In the genomic region with DNA sequence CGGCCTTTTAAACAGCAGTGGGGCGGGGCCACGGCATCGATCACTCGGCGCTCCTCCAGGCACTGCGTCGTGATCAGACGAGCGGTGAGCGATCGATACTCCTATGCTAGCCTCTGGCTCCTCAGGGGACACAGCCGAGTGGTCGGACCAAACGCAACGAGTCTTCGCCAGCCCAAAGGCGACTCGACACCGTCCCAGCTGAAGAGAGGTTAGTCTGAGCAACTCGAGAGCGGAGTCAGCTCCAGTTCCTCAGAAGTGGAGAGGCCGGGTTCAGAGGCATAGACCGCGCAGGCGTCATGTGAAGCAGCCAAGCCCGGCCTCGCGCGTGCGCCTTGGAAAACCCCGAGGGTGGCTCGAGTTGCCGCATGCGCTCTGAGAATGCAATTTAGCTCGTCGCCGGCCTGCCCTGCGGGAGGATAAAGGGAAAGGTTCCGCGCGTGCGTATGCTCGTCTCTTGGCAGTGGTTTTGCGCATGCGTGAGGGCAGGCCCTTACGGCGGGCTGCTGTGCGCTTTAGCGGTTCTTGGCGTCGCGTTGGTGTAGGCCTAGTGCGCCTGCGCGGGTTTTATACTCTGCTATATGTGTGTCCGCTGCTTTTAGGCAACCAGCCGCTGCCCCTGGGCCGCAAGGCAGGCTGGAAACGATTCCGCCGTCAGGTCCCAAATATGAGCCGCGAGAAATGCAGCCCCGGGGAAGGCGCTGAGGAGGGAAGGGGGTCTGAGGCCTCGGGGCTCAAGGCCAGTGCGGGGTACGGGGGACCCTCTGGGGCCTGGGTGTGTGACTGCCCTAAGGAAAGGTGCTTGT, we compare ENCODE assay signal across 9 cellular contexts. TPM values are rescaled to one million over a fixed set of nuclear protein-coding genes. Genes with fewer than 3 reads are reported as not detected.
DNase-seq lines count a peak whose midpoint lies in the region; ATAC-seq, FAIRE-seq and TF ChIP-seq lines count a peak whose summit lies in the region.
"Had no signal": no experiment of that assay in that cellular context is flagged by ENCODE, and none has a peak within 500 bp of the region (broad histone marks: within the 10 kb centered on the region; RNA-seq: fewer than 3 reads in every experiment).

Gene KDM8, plus strand, starts transcription at position 98 of the 803 bp plus-strand sequence. CDS start 6,598 bp downstream, outside the sequence.

- peak; percentile 72 for FAIRE-seq in keratinocyte (lab: Jason Lieb, UNC)
- FAIRE-seq: colon had no signal

- no peaks in the 10 kb centered on the region for H3K9me3 ChIP-seq in keratinocyte (ENCODE audit: control insufficient read depth, low read depth, low read length)

- H3K4me1 ChIP-seq in keratinocyte (ENCODE audit: control insufficient read depth, extremely low read depth, insufficient read depth, low read length): peaks cover 12% of the 10 kb centered on the region

- H3K9ac ChIP-seq in keratinocyte (ENCODE audit: control insufficient read depth, extremely low read depth, insufficient read depth, low read length): peak within 1 kb of the TSS; percentile 98

- no peaks in the 10 kb centered on the region for H3K79me2 ChIP-seq in keratinocyte (ENCODE audit: control insufficient read depth, insufficient read depth, low read length)

- no peaks in the 10 kb centered on the region for H4K20me1 ChIP-seq in keratinocyte (ENCODE audit: control insufficient read depth, extremely low read depth, insufficient read depth, low read length)

- peak within 1 kb of the TSS; percentile 53 to 93 (median 90) for H3K4me3 ChIP-seq in keratinocyte (ENCODE audit: control insufficient read depth in 2 of 3, extremely low read depth in 1 of 3, insufficient read depth in 2 of 3, low read depth in 1 of 3, low read length in 3 of 3)

- ATAC-seq in GM19035 (IDR thresholded peaks at IDR 0.05; ENCODE audit: unreplicated experiment) (peak; percentile 87), HG03354 (IDR thresholded peaks at IDR 0.05; ENCODE audit: poor library complexity, severe bottlenecking, unreplicated experiment) (peak; percentile 78)
- peak; percentile 88 to 91 for ATAC-seq in activated CD4-positive, CD25-positive, alpha-beta regulatory T cell treated with anti-CD3 and anti-CD28 coated beads, Interleukin-2, amount 50 U/mL, for 24 hours

- DNase-seq in AG09319 (ENCODE audit: extremely low read depth, low read depth) (peak; percentile 100), NCI-H446 treated with DMSO at 0.1 percent for 48 hours (lab: John Stamatoyannopoulos, UW) (peak; percentile 97), cerebellar nuclear complex (lab: John Stamatoyannopoulos, UW) (peak; percentile 86 to 92), keratinocyte (ENCODE audit: low read depth, low spot score) (peak; percentile 97)
- peak; percentile 97 to 99 for DNase-seq in stimulated activated CD4-positive, alpha-beta T cell treated with anti-CD3 and anti-CD28 coated beads, Interleukin-15, amount 100 ng/mL, for 1 hour (ENCODE audit: low read depth in 1 of 2, low spot score in 1 of 2)

- no peaks in the 10 kb centered on the region for H3K36me3 ChIP-seq in keratinocyte (ENCODE audit: control insufficient read depth in 2 of 2, extremely low read depth in 1 of 2, insufficient read depth in 2 of 2, low read length in 2 of 2)

- peak within 1 kb of the TSS; percentile 98 for H3K27ac ChIP-seq in keratinocyte (ENCODE audit: control insufficient read depth, insufficient read depth, low read length)

- dilution Hi-C loops in keratinocyte (cut with MboI; ENCODE audit: extremely low pct_ligation_motif_present, low sequenced_read_pairs): no loop called here

- H3K4me2 ChIP-seq in keratinocyte (ENCODE audit: control insufficient read depth, extremely low read depth, insufficient read depth, low read depth, low read length): peak within 1 kb of the TSS; percentile 98

- H3K9me1 ChIP-seq in keratinocyte (ENCODE audit: control insufficient read depth, extremely low read depth, insufficient read depth, low read length): no peaks in the 10 kb centered on the region

- no peaks in the 10 kb centered on the region for H3K27me3 ChIP-seq in keratinocyte (ENCODE audit: control insufficient read depth, extremely low read depth, insufficient read depth, low read length)

- H2AFZ ChIP-seq in keratinocyte (ENCODE audit: control insufficient read depth, low read length): peak within 1 kb of the TSS; percentile 100

- no peak for TF ChIP-seq CTCF in AG09319 (IDR thresholded peaks at IDR 0.05; ENCODE audit: low read depth, low read length)
- TF ChIP-seq CTCF in keratinocyte (optimal IDR thresholded peaks at IDR 0.05 in 1 of 3, IDR thresholded peaks at IDR 0.05 in 1 of 3, conservative IDR thresholded peaks at IDR 0.05 in 1 of 3; ENCODE audit: extremely low read depth in 1 of 3, insufficient read depth in 2 of 3, low read length in 3 of 3): no peak

RNA-seq across cellular contexts. Expression of gene KDM8, which starts in this region (rescaled TPM):
- polyA plus RNA-seq in keratinocyte: 1.5 to 2.3 TPM (median 2.0 TPM) in 3 replicates
- 0.42 TPM for polyA plus RNA-seq in keratinocyte (2011; ENCODE audit: low read depth)
- polyA plus RNA-seq in keratinocyte (2011; cell fraction: cytosol; rRNA removed): 0.56 and 1.2 TPM in 2 replicates
- 4.0 and 4.1 TPM in 2 replicates for polyA plus RNA-seq in keratinocyte (2011; cell fraction: nucleus; rRNA removed)
- 0.59 and 2.5 TPM in 2 replicates for polyA plus RNA-seq in keratinocyte (2012; ENCODE audit: low replicate concordance)
- 1.2 to 4.4 TPM (median 1.9 TPM) in 3 replicates for polyA minus RNA-seq in keratinocyte
- not detected for polyA minus RNA-seq in keratinocyte (2011; cell fraction: cytosol; rRNA and poly(A)+ RNA removed)
- polyA minus RNA-seq in keratinocyte (2011; cell fraction: nucleus; rRNA and poly(A)+ RNA removed): 3.0 and 4.3 TPM in 2 replicates

Comparison
In these comparisons a context has a peak if more than half of its experiments do, and no peak if none do; other contexts are left out.
1. Peak in every context shown above with its lines: DNase-seq, ATAC-seq, H3K4me3 ChIP-seq and H3K27ac ChIP-seq.